Comparison of ENCODE assay signal across 1 cellular context in genomic region chr12:42396473-42397259, GRCh38.
TF ChIP-seq lines count a peak whose summit lies in the region.

No MANE protein-coding gene starts in this region.

TF ChIP-seq in K562, 482 proteins besides CTCF, POLR2A, EP300 and RAD21 (continued from another document):
- TF ChIP-seq PBX2 (CRISPR knock-in tag; IDR thresholded peaks at IDR 0.05; ENCODE audit: low read depth), result no peak
- peak; percentile 25; the same call in 1 of the 2 replicates for TF ChIP-seq PBX2 (tag; conservative IDR thresholded peaks at IDR 0.05; ENCODE audit: low read depth)
- TF ChIP-seq FOXJ2 (tag; IDR thresholded peaks at IDR 0.05), result no peak
- no peak for TF ChIP-seq FOXP4 (CRISPR knock-in tag; IDR thresholded peaks at IDR 0.05; ENCODE audit: borderline replicate concordance)
